ENCODE assay signal across 16 cellular contexts in genomic region chr7:44380831-44381493, GRCh38. TPM values are rescaled to one million over a fixed set of nuclear protein-coding genes. Genes with fewer than 3 reads are reported as not detected.
DNase-seq lines count a peak whose midpoint lies in the region; ATAC-seq, FAIRE-seq and TF ChIP-seq lines count a peak whose summit lies in the region.
"Had no signal": no experiment of that assay in that cellular context is flagged by ENCODE, and none has a peak within 500 bp of the region (broad histone marks: within the 10 kb centered on the region; RNA-seq: fewer than 3 reads in every experiment).

No MANE protein-coding gene starts in this region.

- H3K36me3 ChIP-seq in bronchial epithelial cell (ENCODE audit: control insufficient read depth, insufficient read depth, low read length), result peaks cover 4% of the 10 kb centered on the region

- H3K4me3 ChIP-seq in right cardiac atrium (ENCODE audit: low read length), result no peak overlapping the region
- no peak overlapping the region for H3K4me3 ChIP-seq in bronchial epithelial cell (ENCODE audit: low read depth, low read length)
- H3K4me3 ChIP-seq: Peyer's patch had no signal

- DNase-seq in cardiac septum (ENCODE audit: low spot score) (peak; percentile 39), right cardiac atrium (no peak), bronchial epithelial cell (ENCODE audit: low read depth) (no peak), HTR-8/SVneo (ENCODE audit: insufficient read length, low spot score) (no peak), HuH-7 (ENCODE audit: low spot score) (no peak)
- DNase-seq in effector CD4-positive, alpha-beta T cell, result no peak
- DNase-seq: activated CD4-positive, alpha-beta T cell treated with anti-CD3 and anti-CD28 coated beads, Interleukin-2, amount 50 U/mL, for 4 hours; activated naive CD4-positive, alpha-beta T cell treated with anti-CD3 and anti-CD28 coated beads for 36 hours; DMS53; NCI-H1105; NCI-H446; occipital lobe; Peyer's patch had no signal

- FAIRE-seq in bronchial epithelial cell (lab: Jason Lieb, UNC) (peak; percentile 18), HTR-8/SVneo (lab: Jason Lieb, UNC) (no peak)

- peaks cover 14% of the 10 kb centered on the region for H3K4me1 ChIP-seq in right cardiac atrium (ENCODE audit: control insufficient read depth, insufficient read depth, low read length)
- H3K4me1 ChIP-seq: Peyer's patch had no signal

- TF ChIP-seq CTCF in bronchial epithelial cell (IDR thresholded peaks at IDR 0.05; ENCODE audit: insufficient read depth, low read length, severe bottlenecking), result no peak

- WGBS in right cardiac atrium, result 82% methylated on average over 4 of the region's 4 CpGs

- no peak for ATAC-seq in right cardiac atrium
- ATAC-seq in HG02678 (IDR thresholded peaks at IDR 0.05; ENCODE audit: unreplicated experiment), result no peak

- H3K9me3 ChIP-seq in right cardiac atrium (ENCODE audit: control insufficient read depth, low read length), result no peaks in the 10 kb centered on the region
- H3K9me3 ChIP-seq: Peyer's patch had no signal

- intact Hi-C loops in cardiac septum (cut with DNase I) (no loop called here), right cardiac atrium (cut with DNase I) (no loop called here)

- H3K27me3 ChIP-seq in right cardiac atrium (ENCODE audit: control insufficient read depth, insufficient read depth) (no peaks in the 10 kb centered on the region), bronchial epithelial cell (ENCODE audit: control insufficient read depth, insufficient read depth, low read length) (no peaks in the 10 kb centered on the region), layer of hippocampus (ENCODE audit: control insufficient read depth, insufficient read depth, low read length) (no peaks in the 10 kb centered on the region)
- H3K27me3 ChIP-seq: Peyer's patch had no signal

- H3K27ac ChIP-seq in right cardiac atrium (ENCODE audit: low read length) (no peak overlapping the region), layer of hippocampus (ENCODE audit: low read depth, low read length) (peak overlapping the region; percentile 76)
- H3K27ac ChIP-seq: Peyer's patch had no signal

RNA-seq across cellular contexts. Expression of gene CAMK2B, which starts 55.6 kb away (rescaled TPM):
- total RNA-seq in cardiac septum, result 149 TPM
- 100 to 1,000 TPM in 2 of 4 donors, 10 to 100 TPM in 2; 79.7 to 134 (median 106) TPM for total RNA-seq in right cardiac atrium
- polyA plus RNA-seq in right cardiac atrium, result 105 TPM
- total RNA-seq in bronchial epithelial cell, result 0.13 TPM in 1 of 2 replicates, not detected in the other
- total RNA-seq: ureter had no signal

Comparison
In these comparisons a context has a peak if more than half of its experiments do, and no peak if none do; other contexts are left out.
1. RNA of gene CAMK2B, which starts 55.6 kb away (total RNA-seq): 149 TPM in cardiac septum (single experiment) and 79.7 to 134 TPM in right cardiac atrium; 0.13 TPM in bronchial epithelial cell; every median in the first group is over 10 times any median in the second.